Comparison of ENCODE assay signal across 20 cellular contexts in the genomic region with DNA sequence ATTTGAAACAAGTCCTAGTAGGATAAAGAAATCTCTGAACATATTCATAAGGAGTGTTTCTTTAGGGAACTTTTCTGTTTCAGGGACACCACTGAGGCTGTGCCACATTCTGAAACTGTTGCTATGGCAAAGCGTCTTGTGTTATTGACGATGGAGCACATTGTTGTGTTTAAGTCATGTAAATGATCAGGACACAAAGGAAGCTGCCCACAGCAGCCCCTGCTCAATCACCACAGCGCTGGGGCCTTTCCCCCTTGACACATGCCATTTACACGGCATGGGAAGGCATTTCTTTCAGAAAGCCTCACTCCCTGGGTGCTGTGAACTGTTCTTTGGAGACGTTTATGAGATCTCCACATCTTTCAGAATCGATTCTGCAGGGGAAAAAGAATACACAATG. TPM values are rescaled to one million over a fixed set of nuclear protein-coding genes. Genes with fewer than 3 reads are reported as not detected.
DNase-seq lines count a peak whose midpoint lies in the region; ATAC-seq and TF ChIP-seq lines count a peak whose summit lies in the region.
"Had no signal": no experiment of that assay in that cellular context is flagged by ENCODE, and none has a peak within 500 bp of the region (broad histone marks: within the 10 kb centered on the region; RNA-seq: fewer than 3 reads in every experiment).

No MANE protein-coding gene starts in this region.

- H3K23ac ChIP-seq in neuronal stem cell (ENCODE audit: low read depth, low read length, poor library complexity) = no peak overlapping the region

- H3K4me3 ChIP-seq in HAP-1 (no peak overlapping the region), iPS-20b (ENCODE audit: low read length) (peak overlapping the region; percentile 29; the same call in 1 of the 2 replicates), neuronal stem cell (ENCODE audit: low read length in 2 of 2) (no peak overlapping the region)
- H3K4me3 ChIP-seq: BLaER1 treated with 17β-estradiol and CSF1 and Interleukin-3, amounts not matched to agents 10 nM and 100 nM had no signal

- no peak for ATAC-seq in HG03159 (IDR thresholded peaks at IDR 0.05; ENCODE audit: unreplicated experiment)
- ATAC-seq: CD8-positive, alpha-beta T cell; HepG2 had no signal

- H3K27me3 ChIP-seq in HAP-1 (ENCODE audit: low read depth) (no peaks in the 10 kb centered on the region), iPS-20b (ENCODE audit: insufficient read depth, low read length) (no peaks in the 10 kb centered on the region), neuronal stem cell (ENCODE audit: control insufficient read depth in 3 of 3, insufficient read depth in 3 of 3, low read depth in 1 of 3, low read length in 3 of 3) (no peaks in the 10 kb centered on the region)

- no peaks in the 10 kb centered on the region for H3K36me3 ChIP-seq in HAP-1 (replicated peaks)
- no peaks in the 10 kb centered on the region for H3K36me3 ChIP-seq in iPS-20b (ENCODE audit: insufficient read depth, low read depth, low read length)
- H3K36me3 ChIP-seq in neuronal stem cell (replicated peaks in 1 of 2; ENCODE audit: control insufficient read depth in 2 of 2, insufficient read depth in 2 of 2, low read length in 2 of 2) = peaks cover 0 to 7% of the 10 kb centered on the region in 2 donors
- H3K36me3 ChIP-seq: BLaER1 treated with 17β-estradiol and CSF1 and Interleukin-3, amounts not matched to agents 10 nM and 100 nM had no signal

- no peak overlapping the region for H2BK5ac ChIP-seq in neuronal stem cell (ENCODE audit: low read length)

- H3K4me1 ChIP-seq in HAP-1 = peaks cover 13% of the 10 kb centered on the region
- peaks cover 10% of the 10 kb centered on the region; the same call in 1 of the 2 replicates for H3K4me1 ChIP-seq in iPS-20b (ENCODE audit: insufficient read depth, low read length)
- H3K4me1 ChIP-seq in neuronal stem cell (ENCODE audit: control insufficient read depth in 2 of 2, insufficient read depth in 1 of 2, low read depth in 1 of 2, low read length in 2 of 2) = peaks cover 3 to 21% of the 10 kb centered on the region in 2 donors
- H3K4me1 ChIP-seq: BLaER1 treated with 17β-estradiol and CSF1 and Interleukin-3, amounts not matched to agents 10 nM and 100 nM had no signal

- no peak overlapping the region for H3K14ac ChIP-seq in neuronal stem cell (ENCODE audit: low read length)

- H3K9me3 Mint-ChIP-seq in brain = peaks cover 4 to 9% (median 5%) of the 10 kb centered on the region in 5 experiments
- H3K9me3 Mint-ChIP-seq: CD8-positive, alpha-beta T cell had no signal

- H3K9me3 ChIP-seq in HAP-1 = peaks cover 3% of the 10 kb centered on the region; the same call in 1 of the 2 replicates
- H3K9me3 ChIP-seq in iPS-20b (ENCODE audit: insufficient read depth, low read depth, low read length) = no peaks in the 10 kb centered on the region
- H3K9me3 ChIP-seq in neuronal stem cell (replicated peaks in 1 of 2; ENCODE audit: control insufficient read depth in 2 of 2, insufficient read depth in 1 of 2, low read depth in 1 of 2, low read length in 2 of 2) = peaks cover 0 to 4% of the 10 kb centered on the region in 2 donors

- no peak overlapping the region for H3K4me2 ChIP-seq in neuronal stem cell (ENCODE audit: insufficient read depth, low read length, poor library complexity, severe bottlenecking)
- H3K4me2 ChIP-seq: BLaER1 treated with 17β-estradiol and CSF1 and Interleukin-3, amounts not matched to agents 10 nM and 100 nM had no signal

- H3K9ac ChIP-seq in iPS-20b (ENCODE audit: low read depth, low read length) (peak overlapping the region; percentile 48; the same call in 1 of the 2 replicates), neuronal stem cell (ENCODE audit: low read depth, low read length, poor library complexity) (no peak overlapping the region)
- H3K9ac ChIP-seq: BLaER1 treated with 17β-estradiol and CSF1 and Interleukin-3, amounts not matched to agents 10 nM and 100 nM had no signal

- peaks cover 14% of the 10 kb centered on the region for H3K36me3 Mint-ChIP-seq in brain
- H3K36me3 Mint-ChIP-seq: CD8-positive, alpha-beta T cell had no signal

- H2AK5ac ChIP-seq in neuronal stem cell (ENCODE audit: low read depth, low read length) = no peak overlapping the region

- no peak overlapping the region for H2BK120ac ChIP-seq in neuronal stem cell (ENCODE audit: low read depth, low read length)

- in situ Hi-C loops in HAP-1 (cut with MboI; ENCODE audit: low sequenced_read_pairs) = no loop called here

- DNase-seq in HAP-1 (ENCODE audit: low spot score in 2 of 2) (peak; percentile 82 to 93), neuronal stem cell (ENCODE audit: low spot score) (peak; percentile 33), NK-92 (lab: John Stamatoyannopoulos, UW; ENCODE audit: unreplicated experiment) (no peak), NCI-H1436 (lab: John Stamatoyannopoulos, UW) (no peak)
- DNase-seq: CD8-positive, alpha-beta T cell; DMS53; EL; KBM-7; NCI-H1930; NCI-H345; NCI-H526; NK-92 treated with Interleukin-12 subunit alpha and Interleukin-12 subunit beta, amount 100 ng/mL, for 24 hours; OCI-M1; Right ventricle myocardium superior; SW 1271 had no signal

- H4K91ac ChIP-seq in neuronal stem cell (ENCODE audit: low read depth, low read length, poor library complexity) = no peak overlapping the region

- H3K27ac ChIP-seq in iPS-20b (ENCODE audit: low read length) (no peak overlapping the region), neuronal stem cell (replicated peaks; ENCODE audit: low read length) (no peak overlapping the region)
- H3K27ac ChIP-seq: BLaER1 treated with 17β-estradiol and CSF1 and Interleukin-3, amounts not matched to agents 10 nM and 100 nM had no signal

- no peak overlapping the region for H2BK12ac ChIP-seq in neuronal stem cell (ENCODE audit: low read length)

- no peak overlapping the region for H2BK15ac ChIP-seq in neuronal stem cell (ENCODE audit: low read length)

- TF ChIP-seq CTCF in brain (conservative IDR thresholded peaks at IDR 0.05) = no peak

- peak overlapping the region; percentile 17 to 87 (median 84) for H3K27ac Mint-ChIP-seq in brain
- H3K27ac Mint-ChIP-seq: CD8-positive, alpha-beta T cell had no signal

- no peak overlapping the region for H3K4ac ChIP-seq in neuronal stem cell (ENCODE audit: low read length)

- no peaks in the 10 kb centered on the region for H3K79me1 ChIP-seq in neuronal stem cell (ENCODE audit: low read depth, low read length)

- peaks cover 2% of the 10 kb centered on the region for H3K27me3 Mint-ChIP-seq in brain

- no peak overlapping the region for H3K18ac ChIP-seq in neuronal stem cell (ENCODE audit: low read length)

- H3K4me1 Mint-ChIP-seq in brain = peaks cover 47% of the 10 kb centered on the region

- no peak overlapping the region for H4K8ac ChIP-seq in neuronal stem cell (ENCODE audit: low read depth, low read length)

- no peak overlapping the region for H2AFZ ChIP-seq in neuronal stem cell (ENCODE audit: low read length)

- WGBS in neuronal stem cell (ENCODE audit: extremely low coverage in 2 of 2, insufficient read length in 2 of 2, insufficient replicate concordance in 1 of 2), 2 donors = no CpG with 5 or more reads among the region's 6 CpGs

- peak overlapping the region in 4 of 5 experiments; percentile 41 to 69 (median 60) for H3K4me3 Mint-ChIP-seq in brain
- H3K4me3 Mint-ChIP-seq: CD8-positive, alpha-beta T cell had no signal

RNA-seq across cellular contexts. Expression of a gene that starts 39.8 kb away (rescaled TPM):
- 7.4 TPM for polyA plus RNA-seq in brain (ENCODE audit: insufficient read depth, low read depth, low replicate concordance)
- polyA plus RNA-seq in neuronal stem cell (2013, experiment 1 of 2) = 10.8 TPM
- 10.9 TPM for polyA plus RNA-seq in neuronal stem cell (2013, experiment 2 of 2)

Comparison
In these comparisons a context has a peak if more than half of its experiments do, and no peak if none do; other contexts are left out.
1. DNase-seq: peak in HAP-1 (2 of 2) and neuronal stem cell (single experiment); none in NK-92 (single experiment) and NCI-H1436 (single experiment).